In genomic region chr9:138050472-138051330, GRCh38 we compare ENCODE assay signal across 28 cellular contexts.
DNase-seq lines count a peak whose midpoint lies in the region; ATAC-seq, FAIRE-seq and TF ChIP-seq lines count a peak whose summit lies in the region.
"Had no signal": no experiment of that assay in that cellular context is flagged by ENCODE, and none has a peak within 500 bp of the region (broad histone marks: within the 10 kb centered on the region; RNA-seq: fewer than 3 reads in every experiment).

No MANE protein-coding gene starts in this region.

- CTCF ChIA-PET in H1 (lab: Charles Lee; ENCODE audit: partially characterized antibody) = interaction anchor here (0.9 to 1.7 kb wide), 6 partner anchors 10 to 113 kb away, joined by 3 to 5 read pairs (median 3); no protein-coding TSS in a partner anchor

- no peak for TF ChIP-seq EP300 in H1 (IDR thresholded peaks at IDR 0.05; ENCODE audit: borderline replicate concordance in 1 of 2, low read depth in 2 of 2, low read length in 2 of 2)

- no peak for TF ChIP-seq CTCF in H1 (IDR thresholded peaks at IDR 0.05; ENCODE audit: control extremely low read depth in 1 of 3, insufficient read depth in 1 of 3, low read depth in 1 of 3, low read length in 3 of 3)

- no peak for FAIRE-seq in H1 (lab: Jason Lieb, UNC)
- FAIRE-seq: H54, keratinocyte, urothelium cell line had no signal

- POLR2A ChIA-PET in H1 (lab: Charles Lee; ENCODE audit: partially characterized antibody) = no interaction called here

- intact Hi-C loops in cardiac septum (cut with DNase I) (no loop called here), left ventricle myocardium superior (cut with micrococcal nuclease) (no loop called here)

- no peaks in the 10 kb centered on the region for H3K27me3 ChIP-seq in H1 (replicated peaks in 1 of 4; ENCODE audit: control insufficient read depth in 3 of 4, extremely low read depth in 1 of 4, insufficient read depth in 3 of 4, low read length in 3 of 4)
- no peaks in the 10 kb centered on the region for H3K27me3 ChIP-seq in trophoblast cell (ENCODE audit: insufficient read depth, low read length)
- no peaks in the 10 kb centered on the region for H3K27me3 ChIP-seq in MG63
- H3K27me3 ChIP-seq: foreskin keratinocyte, hepatocyte had no signal

- TF ChIP-seq POLR2A in H1 (IDR thresholded peaks at IDR 0.05; ENCODE audit: control extremely low read depth in 1 of 2, low read depth in 2 of 2, low read length in 2 of 2) = no peak

- WGBS in H1 (ENCODE audit: extremely low coverage in 1 of 2, insufficient coverage in 1 of 2, insufficient read length in 1 of 2, insufficient replicate concordance in 2 of 2, low coverage in 1 of 2, low lambda C conversion rate in 2 of 2, missing lambda C conversion rate in 1 of 2), 2 experiments = 78% methylated on average over 11 of the region's 13 CpGs; no CpG with 5 or more reads in 1 of the 2 experiments
- no CpG with 5 or more reads among the region's 13 CpGs for WGBS in trophoblast cell (ENCODE audit: extremely low coverage, insufficient coverage, insufficient read length)

- no peak overlapping the region for H2BK120ac ChIP-seq in H1 (replicated peaks; ENCODE audit: low read depth, low read length)
- no peak overlapping the region for H2BK120ac ChIP-seq in trophoblast cell (ENCODE audit: insufficient read depth, low read length, poor library complexity)

- H2AK5ac ChIP-seq in H1 (ENCODE audit: low read depth, low read length) (0 out of 2 replicates have a peak overlapping the region, but pooled peaks have one; percentile 61), trophoblast cell (ENCODE audit: low read length) (no peak overlapping the region)

- no peak overlapping the region for H4K5ac ChIP-seq in H1 (ENCODE audit: insufficient read length, low read depth, low read length)

- H3K79me2 ChIP-seq in H1 (ENCODE audit: control insufficient read depth in 1 of 2, insufficient read depth in 2 of 2, low read length in 2 of 2) (no peaks in the 10 kb centered on the region), trophoblast cell (ENCODE audit: control insufficient read depth, insufficient read depth, low read length, poor library complexity) (no peaks in the 10 kb centered on the region)
- H3K79me2 ChIP-seq: hepatocyte had no signal

- H3K9ac ChIP-seq in H1 (replicated peaks in 1 of 4; ENCODE audit: extremely low read depth in 1 of 4, low read depth in 3 of 4, low read length in 3 of 4) (no peak overlapping the region), trophoblast cell (ENCODE audit: low read length) (no peak overlapping the region)

- H3K9me3 ChIP-seq in H1 (ENCODE audit: insufficient read depth in 2 of 2, low read depth in 1 of 2, low read length in 1 of 2) = peaks cover 23 to 86% of the 10 kb centered on the region in 2 experiments; a peak in 3 of 4 replicates
- peaks cover 50% of the 10 kb centered on the region for H3K9me3 ChIP-seq in trophoblast cell (ENCODE audit: insufficient read depth, low read depth, low read length)
- H3K9me3 ChIP-seq in MG63 = no peaks in the 10 kb centered on the region
- H3K9me3 ChIP-seq: lower lobe of right lung, SJCRH30 had no signal

- H4K20me1 ChIP-seq in H1 (replicated peaks in 1 of 2; ENCODE audit: control insufficient read depth in 1 of 2, insufficient read depth in 2 of 2, low read length in 2 of 2) = peaks cover 2 to 6% of the 10 kb centered on the region in 2 experiments

- H4K91ac ChIP-seq in H1 (replicated peaks; ENCODE audit: insufficient read length, low read length) (no peak overlapping the region), trophoblast cell (ENCODE audit: low read depth, low read length) (no peak overlapping the region)

- H3K4me1 ChIP-seq in H1 (replicated peaks in 1 of 4; ENCODE audit: control insufficient read depth in 3 of 4, insufficient read depth in 4 of 4, low read length in 3 of 4) (peaks cover 0 to 8% (median 0%) of the 10 kb centered on the region in 4 experiments; a peak in 2 of 7 replicates), trophoblast cell (ENCODE audit: control insufficient read depth in 1 of 2, insufficient read depth in 2 of 2, low read length in 2 of 2) (peaks cover 0 to 3% of the 10 kb centered on the region in 2 experiments)
- H3K4me1 ChIP-seq: foreskin keratinocyte, lower lobe of right lung, SJCRH30 had no signal

- no peak overlapping the region for H2BK20ac ChIP-seq in H1 (ENCODE audit: low read length)

- no peak for ATAC-seq in left ventricle myocardium superior
- ATAC-seq in HG03439 (IDR thresholded peaks at IDR 0.05; ENCODE audit: unreplicated experiment) = no peak
- ATAC-seq in stimulated activated naive CD8-positive, alpha-beta T cell treated with anti-CD3 and anti-CD28 coated beads, Interleukin-15, Interleukin-2, amounts not matched to agents 100 U/mL and 50 U/mL, for 24 hours = no peak
- ATAC-seq: activated naive CD4-positive, alpha-beta T cell treated with anti-CD3 and anti-CD28 coated beads, Interleukin-2, amount 50 U/mL, for 72 hours; foreskin keratinocyte; lower lobe of right lung; Panc1 had no signal

- H3K27ac ChIP-seq in H1 (ENCODE audit: low read depth, low read length) (no peak overlapping the region), trophoblast cell (ENCODE audit: low read depth, low read length) (no peak overlapping the region)
- H3K27ac ChIP-seq: C4-2B, foreskin keratinocyte, hepatocyte, lower lobe of right lung, SJCRH30, VCaP had no signal

- H4K8ac ChIP-seq in H1 (ENCODE audit: extremely low read depth, insufficient read depth, low read length) (no peak overlapping the region), trophoblast cell (ENCODE audit: low read depth, low read length) (no peak overlapping the region)

- H3K79me1 ChIP-seq in H1 (ENCODE audit: low read depth, low read length) (no peaks in the 10 kb centered on the region), trophoblast cell (ENCODE audit: low read length) (no peaks in the 10 kb centered on the region)

- DNase-seq in cardiac septum (ENCODE audit: low spot score) (peak; percentile 44), left ventricle myocardium superior (no peak), H1 (ENCODE audit: low read depth in 1 of 2, low spot score in 2 of 2) (peak in 1 of 2 experiments; percentile 41), trophoblast cell (no peak), MG63 (no peak), islet precursor cell (no peak)
- no peak for DNase-seq in stimulated activated naive CD8-positive, alpha-beta T cell treated with anti-CD3 and anti-CD28 coated beads, Interleukin-15, Interleukin-2, amounts not matched to agents 100 U/mL and 50 U/mL, for 24 hours
- DNase-seq: activated CD4-positive, alpha-beta T cell treated with anti-CD3 and anti-CD28 coated beads, Interleukin-2, amount 50 U/mL, for 48 hours; activated T-cell treated with anti-CD3 and anti-CD28 coated beads, Interleukin-2, amount 50 U/mL, for 24 hours; foreskin keratinocyte; lower lobe of right lung; NCI-H1417 treated with DMSO at 0.1 percent for 48 hours; NCI-H2107; NCI-H510A; nucleus accumbens; retina; SJCRH30; stimulated activated CD4-positive, alpha-beta T cell treated with anti-CD3 and anti-CD28 coated beads, Interleukin-12 subunit alpha, Interleukin-12 subunit beta, amount 100 ng/mL, for 4 hours; T-helper 2 cell had no signal

- no peak for TF ChIP-seq RAD21 in H1 (IDR thresholded peaks at IDR 0.05 in 1 of 2, conservative IDR thresholded peaks at IDR 0.05 in 1 of 2; ENCODE audit: low read depth in 2 of 2, low read length in 2 of 2)

- no peak overlapping the region; the same call in 1 of the 2 replicates for H2BK12ac ChIP-seq in H1 (ENCODE audit: low read depth, low read length)
- H2BK12ac ChIP-seq in trophoblast cell (ENCODE audit: low read length) = no peak overlapping the region

- H3K4me3 ChIP-seq in H1 (ENCODE audit: extremely low read depth in 1 of 4, insufficient read depth in 2 of 4, low read depth in 3 of 4, low read length in 4 of 4) (no peak overlapping the region), trophoblast cell (ENCODE audit: low read depth, low read length) (peak overlapping the region; percentile 2), MG63 (no peak overlapping the region)
- H3K4me3 ChIP-seq: hepatocyte, lower lobe of right lung, SJCRH30 had no signal

- no peak overlapping the region for H3K56ac ChIP-seq in H1 (replicated peaks; ENCODE audit: insufficient read length, low read depth, low read length)

- H2AFZ ChIP-seq in H1 (ENCODE audit: low read length) = no peak overlapping the region
- no peak overlapping the region for H2AFZ ChIP-seq in trophoblast cell (ENCODE audit: insufficient read depth, low read length, poor library complexity)
- H2AFZ ChIP-seq: hepatocyte had no signal

- no peak overlapping the region for H3K14ac ChIP-seq in H1 (ENCODE audit: insufficient read length)
- H3K14ac ChIP-seq in trophoblast cell (ENCODE audit: low read length) = no peak overlapping the region

- H3K23me2 ChIP-seq in H1 (ENCODE audit: low read depth, low read length) = no peaks in the 10 kb centered on the region

- H3K36me3 ChIP-seq in H1 (ENCODE audit: control insufficient read depth in 2 of 4, insufficient read depth in 4 of 4, low read length in 3 of 4) (peaks cover 0 to 4% (median 0%) of the 10 kb centered on the region in 4 experiments; a peak in 2 of 8 replicates), trophoblast cell (ENCODE audit: control insufficient read depth in 1 of 2, insufficient read depth in 2 of 2, low read length in 2 of 2) (no peaks in the 10 kb centered on the region), MG63 (no peaks in the 10 kb centered on the region)
- H3K36me3 ChIP-seq: lower lobe of right lung, SJCRH30 had no signal

- H2BK5ac ChIP-seq in H1 (ENCODE audit: low read depth, low read length) (peak overlapping the region; percentile 60; the same call in 1 of the 2 replicates), trophoblast cell (ENCODE audit: low read depth, low read length, poor library complexity) (no peak overlapping the region)

- no peak overlapping the region for H3K4me2 ChIP-seq in H1 (ENCODE audit: insufficient read depth in 1 of 2, low read depth in 2 of 2, low read length in 2 of 2)
- H3K4me2 ChIP-seq in trophoblast cell (ENCODE audit: low read length) = no peak overlapping the region
- H3K4me2 ChIP-seq: hepatocyte had no signal

- no peak overlapping the region for H2BK15ac ChIP-seq in H1 (ENCODE audit: low read length)

- H3K4ac ChIP-seq in H1 (replicated peaks; ENCODE audit: insufficient read length, low read depth, low read length) (no peak overlapping the region), trophoblast cell (ENCODE audit: low read depth, low read length) (no peak overlapping the region)

- H4K12ac ChIP-seq in trophoblast cell (ENCODE audit: low read depth, low read length) = no peak overlapping the region

- peak overlapping the region; percentile 7; the same call in 1 of the 2 replicates for H3K18ac ChIP-seq in H1 (ENCODE audit: extremely low read depth, low read length)
- no peak overlapping the region for H3K18ac ChIP-seq in trophoblast cell (ENCODE audit: low read length)

- no peak overlapping the region for H3K23ac ChIP-seq in H1 (ENCODE audit: insufficient read length)
- H3K23ac ChIP-seq in trophoblast cell (ENCODE audit: low read length) = no peak overlapping the region

TF ChIP-seq in H1, 55 proteins besides CTCF, POLR2A, EP300 and RAD21 (continues in another document):
- no peak for TF ChIP-seq ZNF274 (IDR thresholded peaks at IDR 0.05; ENCODE audit: borderline replicate concordance, extremely low read depth, low read length)
- TF ChIP-seq TCF12 (IDR thresholded peaks at IDR 0.05; ENCODE audit: low read depth, low read length) = no peak
- no peak for TF ChIP-seq TAF1 (IDR thresholded peaks at IDR 0.05; ENCODE audit: low read depth, low read length)
- no peak for TF ChIP-seq GTF2F1 (IDR thresholded peaks at IDR 0.05; ENCODE audit: borderline replicate concordance, low read depth, low read length)
